Comparison of ENCODE assay signal across 16 cellular contexts in the genomic region with DNA sequence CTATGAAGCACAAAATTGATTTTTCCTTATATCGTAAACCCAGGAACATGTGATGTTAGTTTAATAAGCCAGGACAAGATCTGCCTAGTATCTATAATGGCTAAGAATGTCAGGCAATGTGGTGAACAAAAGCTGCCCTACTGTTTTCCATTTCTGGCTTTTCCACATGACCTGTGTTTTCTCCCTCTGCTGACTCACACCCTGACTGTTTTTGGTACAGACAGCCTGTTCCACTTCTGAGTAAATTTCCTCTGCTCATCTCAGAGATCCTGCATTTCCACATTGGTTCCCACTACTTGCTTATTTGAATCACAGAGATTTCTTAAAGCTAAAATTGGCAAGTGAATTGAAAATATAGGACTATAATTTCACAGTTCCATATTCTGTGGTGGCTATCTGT. TPM values are rescaled to one million over a fixed set of nuclear protein-coding genes. Genes with fewer than 3 reads are reported as not detected.
A peak's percentile ranks its signal among the peaks of the same experiment; 100 is the strongest.
DNase-seq lines count a peak whose midpoint lies in the region; TF ChIP-seq lines count a peak whose summit lies in the region.
"Had no signal": no experiment of that assay in that cellular context is flagged by ENCODE, and none has a peak within 500 bp of the region (broad histone marks: within the 10 kb centered on the region; RNA-seq: fewer than 3 reads in every experiment).

No MANE protein-coding gene starts in this region.

- no peak overlapping the region for H2AFZ ChIP-seq in neural progenitor cell (replicated peaks)

- CTCF ChIA-PET in A673 (lab: Charles Lee) = no interaction called here

- POLR2A ChIA-PET in A673 (lab: Charles Lee; ENCODE audit: low non-redundant PET) = no interaction called here

- H3K36me3 ChIP-seq in sigmoid colon = no peaks in the 10 kb centered on the region
- H3K36me3 ChIP-seq in A673 (ENCODE audit: insufficient read depth, low read length, poor library complexity, severe bottlenecking) = no peaks in the 10 kb centered on the region
- no peaks in the 10 kb centered on the region for H3K36me3 ChIP-seq in neural progenitor cell
- H3K36me3 ChIP-seq: neutrophil had no signal

- H3K27me3 ChIP-seq in sigmoid colon = peaks cover 0 to 7% (median 0%) of the 10 kb centered on the region in 3 donors
- no peaks in the 10 kb centered on the region for H3K27me3 ChIP-seq in A673 (replicated peaks; ENCODE audit: insufficient read depth, low read depth, low read length, poor library complexity)
- no peaks in the 10 kb centered on the region for H3K27me3 ChIP-seq in neural progenitor cell
- H3K27me3 ChIP-seq: body of pancreas, neutrophil had no signal

- H4K20me1 ChIP-seq in neural progenitor cell (ENCODE audit: low read depth) = no peaks in the 10 kb centered on the region

- 85 to 88% methylated on average over 1 of the region's 1 CpG for WGBS in sigmoid colon, 2 donors

- H3K9ac ChIP-seq in neural progenitor cell = no peak overlapping the region

- H3K4me1 Mint-ChIP-seq in neural progenitor cell = peaks cover 8% of the 10 kb centered on the region
- H3K4me1 Mint-ChIP-seq in activated CD4-positive, alpha-beta T cell treated with anti-CD3 and anti-CD28 coated beads, Interleukin-2, amount 10 ng/mL, durations not matched to agents 24 days and 14 days = no peaks in the 10 kb centered on the region

- H3K9me3 ChIP-seq in sigmoid colon (no peaks in the 10 kb centered on the region), A673 (ENCODE audit: low read depth, low read length, poor library complexity, severe bottlenecking) (no peaks in the 10 kb centered on the region), neural progenitor cell (ENCODE audit: low read depth) (no peaks in the 10 kb centered on the region)
- H3K9me3 ChIP-seq: body of pancreas, neutrophil had no signal

- H3K36me3 Mint-ChIP-seq in neural progenitor cell = no peaks in the 10 kb centered on the region
- H3K36me3 Mint-ChIP-seq in activated CD4-positive, alpha-beta T cell treated with anti-CD3 and anti-CD28 coated beads, Interleukin-2, amount 10 ng/mL, durations not matched to agents 24 days and 14 days (ENCODE audit: low read depth) = no peaks in the 10 kb centered on the region
- H3K36me3 Mint-ChIP-seq: stimulated activated naive B cell treated with anti-CD40 and anti-IgM and Interleukin-4, amounts not matched to agents 10 μg/mL and 1 μg/mL and 100 μg/mL, for 72 hours had no signal

- H3K4me3 Mint-ChIP-seq in neural progenitor cell = no peak overlapping the region
- no peak overlapping the region for H3K4me3 Mint-ChIP-seq in activated CD4-positive, alpha-beta T cell treated with anti-CD3 and anti-CD28 coated beads, Interleukin-2, amount 10 ng/mL, durations not matched to agents 24 days and 14 days
- H3K4me3 Mint-ChIP-seq: activated T-cell treated with anti-CD3 and anti-CD28 coated beads, Interleukin-2, amount 50 U/mL, for 4 hours; stimulated activated naive B cell treated with anti-CD40 and anti-IgM and Interleukin-4, amounts not matched to agents 10 μg/mL and 1 μg/mL and 100 μg/mL, for 72 hours had no signal

- H3K27ac ChIP-seq in sigmoid colon (peak overlapping the region; percentile 12 to 74 (median 68)), A673 (ENCODE audit: low read depth, low read length, poor library complexity, severe bottlenecking) (no peak overlapping the region), neural progenitor cell (no peak overlapping the region)
- H3K27ac ChIP-seq: body of pancreas, neutrophil had no signal

- no TSS peak for BruUV-seq in A673 (replicated peaks; lab: Mats Ljungman, UMichigan)

- H3K9me3 Mint-ChIP-seq in neural progenitor cell = no peaks in the 10 kb centered on the region
- no peaks in the 10 kb centered on the region for H3K9me3 Mint-ChIP-seq in activated CD4-positive, alpha-beta T cell treated with anti-CD3 and anti-CD28 coated beads, Interleukin-2, amount 10 ng/mL, durations not matched to agents 24 days and 14 days
- H3K9me3 Mint-ChIP-seq: activated T-cell treated with anti-CD3 and anti-CD28 coated beads, Interleukin-2, amount 50 U/mL, for 4 hours; stimulated activated naive B cell treated with anti-CD40 and anti-IgM and Interleukin-4, amounts not matched to agents 10 μg/mL and 1 μg/mL and 100 μg/mL, for 72 hours had no signal

- peaks cover 2% of the 10 kb centered on the region for H3K27me3 Mint-ChIP-seq in neural progenitor cell (ENCODE audit: insufficient read depth, low read depth)
- peaks cover 2% of the 10 kb centered on the region for H3K27me3 Mint-ChIP-seq in activated CD4-positive, alpha-beta T cell treated with anti-CD3 and anti-CD28 coated beads, Interleukin-2, amount 10 ng/mL, durations not matched to agents 24 days and 14 days

- intact Hi-C loops in sigmoid colon (cut with DNase I) = no loop called here
- intact Hi-C loops in A673 (cut with micrococcal nuclease; ENCODE audit: unreplicated experiment) = no loop called here
- intact Hi-C loops in activated CD4-positive, alpha-beta T cell treated with anti-CD3 and anti-CD28 coated beads, Interleukin-2, amount 10 ng/mL, durations not matched to agents 24 days and 14 days (cut with micrococcal nuclease) = no loop called here

- H3K4me2 ChIP-seq in neural progenitor cell = no peak overlapping the region

- no peak for TF ChIP-seq EP300 in sigmoid colon (IDR thresholded peaks at IDR 0.05)

- no peaks in the 10 kb centered on the region for H3F3A ChIP-seq in neural progenitor cell (ENCODE audit: low read depth)

- no peak for TF ChIP-seq POLR2A in sigmoid colon (IDR thresholded peaks at IDR 0.05)

- no peak overlapping the region for H3K4me3 ChIP-seq in foreskin fibroblast (ENCODE audit: low read depth in 1 of 2, low read length in 2 of 2)
- no peak overlapping the region for H3K4me3 ChIP-seq in sigmoid colon
- no peak overlapping the region for H3K4me3 ChIP-seq in A673 (ENCODE audit: low read depth, low read length, poor library complexity, severe bottlenecking)
- no peak overlapping the region for H3K4me3 ChIP-seq in neural progenitor cell
- H3K4me3 ChIP-seq: body of pancreas had no signal

- H3K79me2 ChIP-seq in neural progenitor cell (ENCODE audit: low read depth) = no peaks in the 10 kb centered on the region

- H3K4me1 ChIP-seq in sigmoid colon (peaks cover 0 to 20% (median 11%) of the 10 kb centered on the region in 4 donors), A673 (ENCODE audit: insufficient read depth, low read length, poor library complexity, severe bottlenecking) (no peaks in the 10 kb centered on the region), neural progenitor cell (no peaks in the 10 kb centered on the region)
- H3K4me1 ChIP-seq: body of pancreas had no signal

- H3K27ac Mint-ChIP-seq in neural progenitor cell = no peak overlapping the region
- no peak overlapping the region for H3K27ac Mint-ChIP-seq in activated CD4-positive, alpha-beta T cell treated with anti-CD3 and anti-CD28 coated beads, Interleukin-2, amount 10 ng/mL, durations not matched to agents 24 days and 14 days
- H3K27ac Mint-ChIP-seq: stimulated activated naive B cell treated with anti-CD40 and anti-IgM and Interleukin-4, amounts not matched to agents 10 μg/mL and 1 μg/mL and 100 μg/mL, for 72 hours had no signal

- TF ChIP-seq CTCF in foreskin fibroblast (IDR thresholded peaks at IDR 0.05; ENCODE audit: low read depth, low read length) = no peak
- no peak for TF ChIP-seq CTCF in sigmoid colon (IDR thresholded peaks at IDR 0.05)
- TF ChIP-seq CTCF in A673 (conservative IDR thresholded peaks at IDR 0.05; ENCODE audit: low read depth, low read length) = no peak
- TF ChIP-seq CTCF in neural progenitor cell (IDR thresholded peaks at IDR 0.05) = no peak

- DNase-seq in GM03348 (ENCODE audit: low spot score) = peak; percentile 45
- DNase-seq in amniotic epithelial cell (ENCODE audit: low read depth) = peak; percentile 62
- DNase-seq in foreskin fibroblast = peak; percentile 56 to 75
- no peak for DNase-seq in sigmoid colon
- DNase-seq in A673 (ENCODE audit: low spot score) = no peak
- DNase-seq in NCI-H187 treated with DMSO at 0.1 percent for 48 hours (lab: John Stamatoyannopoulos, UW) = no peak
- DNase-seq in neural progenitor cell (ENCODE audit: low spot score) = no peak
- no peak for DNase-seq in activated CD4-positive, alpha-beta T cell treated with anti-CD3 and anti-CD28 coated beads, Interleukin-2, amount 10 ng/mL, durations not matched to agents 24 days and 14 days
- DNase-seq: activated T-cell treated with anti-CD3 and anti-CD28 coated beads, Interleukin-2, amount 50 U/mL, for 4 hours; body of pancreas; left colon; NCI-H526; SHP77; stimulated activated CD4-positive, alpha-beta T cell treated with anti-CD3 and anti-CD28 coated beads, Interleukin-2, amount 100 ng/mL, for 48 hours; stimulated activated naive B cell treated with anti-CD40 and anti-IgM and Interleukin-4, amounts not matched to agents 10 μg/mL and 1 μg/mL and 100 μg/mL, for 72 hours had no signal

RNA-seq across cellular contexts. Expression of a gene that starts 9.2 kb away (rescaled TPM):
- total RNA-seq in sigmoid colon (under 1 TPM in 2 of 4 donors, not detected in 2; 0.33 to 0.36 TPM), A673 (2021) (not detected in 2 replicates), neural progenitor cell (ENCODE audit: low replicate concordance) (not detected in 2 replicates)
- 10 to 100 TPM in 2 of 3 donors, 1 to 10 TPM in 1; 6.6 to 54.8 (median 12.0) TPM for polyA plus RNA-seq in sigmoid colon
- total RNA-seq in activated CD4-positive, alpha-beta T cell treated with anti-CD3 and anti-CD28 coated beads, Interleukin-2, amount 10 ng/mL, durations not matched to agents 24 days and 14 days = not detected in 2 replicates
- total RNA-seq: activated T-cell treated with anti-CD3 and anti-CD28 coated beads, Interleukin-2, amount 50 U/mL, for 4 hours; body of pancreas had no signal

RNA-seq across cellular contexts. Expression of a gene that starts 44.8 kb away (rescaled TPM):
- total RNA-seq in sigmoid colon (1 to 10 TPM; 6.1 to 8.6 (median 7.2) TPM), A673 (2021) (39.2 and 41.3 TPM in 2 replicates), neural progenitor cell (ENCODE audit: low replicate concordance) (19.8 and 22.2 TPM in 2 replicates)
- polyA plus RNA-seq in sigmoid colon = 10 to 100 TPM in 2 of 3 donors, 1 to 10 TPM in 1; 9.0 to 18.3 (median 15.4) TPM
- 71.4 and 73.6 TPM in 2 replicates for total RNA-seq in activated CD4-positive, alpha-beta T cell treated with anti-CD3 and anti-CD28 coated beads, Interleukin-2, amount 10 ng/mL, durations not matched to agents 24 days and 14 days

Comparison
In these comparisons a context has a peak if more than half of its experiments do, and no peak if none do; other contexts are left out.
1. DNase-seq: peak in GM03348 (single experiment), amniotic epithelial cell (single experiment) and foreskin fibroblast (2 of 2); none in sigmoid colon (single experiment), A673 (single experiment), NCI-H187 treated with DMSO at 0.1 percent for 48 hours (single experiment), neural progenitor cell (single experiment) and activated CD4-positive, alpha-beta T cell treated with anti-CD3 and anti-CD28 coated beads, Interleukin-2, amount 10 ng/mL, durations not matched to agents 24 days and 14 days (single experiment).
2. H3K27ac ChIP-seq: peak in sigmoid colon (4 of 4); none in A673 (single experiment) and neural progenitor cell (single experiment).